19 cellular contexts compared by ENCODE assay signal in the genomic region with DNA sequence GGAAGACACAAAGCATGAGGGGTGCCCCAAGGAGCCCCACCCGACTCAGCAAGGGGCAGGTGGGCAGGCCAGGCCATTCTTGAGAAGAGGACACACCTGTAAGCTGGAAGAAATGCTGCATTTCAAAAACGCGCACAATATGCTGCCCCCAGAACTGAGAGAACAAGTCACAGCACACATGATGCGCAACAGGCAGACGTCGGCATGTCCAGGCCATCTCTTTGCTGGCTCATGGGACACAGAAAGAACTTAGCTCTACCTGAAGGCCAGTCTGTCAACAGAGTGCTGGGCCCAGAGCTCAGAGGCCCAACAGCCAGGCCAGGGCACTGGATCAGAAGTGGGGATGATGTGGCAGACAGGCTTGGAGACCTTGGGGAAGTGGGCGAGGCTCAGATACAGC. TPM values are rescaled to one million over a fixed set of nuclear protein-coding genes. Genes with fewer than 3 reads are reported as not detected.
DNase-seq lines count a peak whose midpoint lies in the region; ATAC-seq and TF ChIP-seq lines count a peak whose summit lies in the region.
"Had no signal": no experiment of that assay in that cellular context is flagged by ENCODE, and none has a peak within 500 bp of the region (broad histone marks: within the 10 kb centered on the region; RNA-seq: fewer than 3 reads in every experiment).

No MANE protein-coding gene starts in this region.

- no peak overlapping the region for H3K4me3 Mint-ChIP-seq in natural killer cell treated with Interleukin-12 subunit alpha and Interleukin-12 subunit beta and Interleukin-15 and Interleukin-18, amount 100 ng/mL, for 72 hours
- H3K4me3 Mint-ChIP-seq in natural killer cell (no peak overlapping the region), nephron progenitor cell (no peak overlapping the region), osteocyte (ENCODE audit: unreplicated experiment) (no peak overlapping the region)
- H3K4me3 Mint-ChIP-seq: CD4-positive, CD25-positive, alpha-beta regulatory T cell; CD8-positive, alpha-beta memory T cell had no signal

- H3K9me3 Mint-ChIP-seq in natural killer cell treated with Interleukin-12 subunit alpha and Interleukin-12 subunit beta and Interleukin-15 and Interleukin-18, amount 100 ng/mL, for 72 hours, result no peaks in the 10 kb centered on the region
- H3K9me3 Mint-ChIP-seq in natural killer cell (no peaks in the 10 kb centered on the region), nephron progenitor cell (no peaks in the 10 kb centered on the region), osteocyte (ENCODE audit: unreplicated experiment) (no peaks in the 10 kb centered on the region)
- H3K9me3 Mint-ChIP-seq: CD8-positive, alpha-beta memory T cell had no signal

- TF ChIP-seq CTCF in natural killer cell (IDR thresholded peaks at IDR 0.05) (no peak), nephron progenitor cell (IDR thresholded peaks at IDR 0.05) (no peak), osteocyte (IDR thresholded peaks at IDR 0.05) (no peak)

- no peak overlapping the region for H3K27ac Mint-ChIP-seq in natural killer cell treated with Interleukin-12 subunit alpha and Interleukin-12 subunit beta and Interleukin-15 and Interleukin-18, amount 100 ng/mL, for 72 hours
- H3K27ac Mint-ChIP-seq in natural killer cell, result no peak overlapping the region
- peak overlapping the region; percentile 40 for H3K27ac Mint-ChIP-seq in nephron progenitor cell
- peak overlapping the region; percentile 56 for H3K27ac Mint-ChIP-seq in osteocyte (ENCODE audit: unreplicated experiment)

- intact Hi-C loops in natural killer cell (cut with micrococcal nuclease), result no loop called here

- H3K36me3 Mint-ChIP-seq in natural killer cell treated with Interleukin-12 subunit alpha and Interleukin-12 subunit beta and Interleukin-15 and Interleukin-18, amount 100 ng/mL, for 72 hours, result no peaks in the 10 kb centered on the region
- H3K36me3 Mint-ChIP-seq in natural killer cell (no peaks in the 10 kb centered on the region), nephron progenitor cell (ENCODE audit: low read depth) (peaks cover 3% of the 10 kb centered on the region), osteocyte (ENCODE audit: unreplicated experiment) (peaks cover 46% of the 10 kb centered on the region)
- H3K36me3 Mint-ChIP-seq: CD4-positive, CD25-positive, alpha-beta regulatory T cell; CD8-positive, alpha-beta memory T cell had no signal

- DNase-seq in natural killer cell treated with Interleukin-12 subunit alpha and Interleukin-12 subunit beta and Interleukin-15 and Interleukin-18, amount 100 ng/mL, for 72 hours (ENCODE audit: low spot score), result peak; percentile 15
- no peak for DNase-seq in natural killer cell
- DNase-seq in nephron progenitor cell, result no peak
- no peak for DNase-seq in osteocyte (ENCODE audit: extremely low spot score, unreplicated experiment)
- no peak for DNase-seq in NCI-H1694 treated with DMSO at 0.1 percent for 48 hours (lab: John Stamatoyannopoulos, UW)
- DNase-seq: ACHN; BE2C; C1 segment of cervical spinal cord; CD4-positive, CD25-positive, alpha-beta regulatory T cell; CD8-positive, alpha-beta memory T cell; COR-L47; DMS 273 treated with DMSO at 0.1 percent for 48 hours; DMS53; DND-41; EL; GM23248; IMR-90 had no signal

- no peak for ATAC-seq in natural killer cell treated with Interleukin-12 subunit alpha and Interleukin-12 subunit beta and Interleukin-15 and Interleukin-18, amount 100 ng/mL, for 72 hours
- ATAC-seq in natural killer cell (no peak), GM18870 (IDR thresholded peaks at IDR 0.05; ENCODE audit: unreplicated experiment) (no peak)
- ATAC-seq: GM12878 had no signal

- H3K4me1 Mint-ChIP-seq in natural killer cell treated with Interleukin-12 subunit alpha and Interleukin-12 subunit beta and Interleukin-15 and Interleukin-18, amount 100 ng/mL, for 72 hours (ENCODE audit: low read depth in 2 of 2), result peaks cover 0 to 6% of the 10 kb centered on the region in 2 donors
- H3K4me1 Mint-ChIP-seq in natural killer cell (no peaks in the 10 kb centered on the region), nephron progenitor cell (peaks cover 5% of the 10 kb centered on the region), osteocyte (ENCODE audit: unreplicated experiment) (peaks cover 39% of the 10 kb centered on the region)
- H3K4me1 Mint-ChIP-seq: CD4-positive, CD25-positive, alpha-beta regulatory T cell; CD8-positive, alpha-beta memory T cell had no signal

- no peaks in the 10 kb centered on the region for H3K27me3 Mint-ChIP-seq in natural killer cell treated with Interleukin-12 subunit alpha and Interleukin-12 subunit beta and Interleukin-15 and Interleukin-18, amount 100 ng/mL, for 72 hours
- H3K27me3 Mint-ChIP-seq in natural killer cell (ENCODE audit: low read depth in 2 of 2), result no peaks in the 10 kb centered on the region
- H3K27me3 Mint-ChIP-seq in nephron progenitor cell (ENCODE audit: low read depth, poor library complexity), result no peaks in the 10 kb centered on the region
- H3K27me3 Mint-ChIP-seq in osteocyte (ENCODE audit: unreplicated experiment), result no peaks in the 10 kb centered on the region

RNA-seq across cellular contexts. Expression of gene KIFC3, which starts 18.0 kb away (rescaled TPM):
- total RNA-seq in natural killer cell treated with Interleukin-12 subunit alpha and Interleukin-12 subunit beta and Interleukin-15 and Interleukin-18, amount 100 ng/mL, for 72 hours, result 10 to 100 TPM in 1 of 2 donors, 1 to 10 TPM in 1; 2.5 to 10.0 TPM
- total RNA-seq in natural killer cell (100 to 1,000 TPM in 1 of 3 donors, 10 to 100 TPM in 2; 54.2 to 106 (median 84.9) TPM), osteocyte (191 and 196 TPM in 2 replicates)

RNA-seq across cellular contexts. Expression of gene KATNB1, which starts 48.8 kb away (rescaled TPM):
- total RNA-seq in natural killer cell treated with Interleukin-12 subunit alpha and Interleukin-12 subunit beta and Interleukin-15 and Interleukin-18, amount 100 ng/mL, for 72 hours, result 10 to 100 TPM; 33.7 to 65.3 TPM
- 10 to 100 TPM; 23.6 to 34.3 (median 29.7) TPM for total RNA-seq in natural killer cell
- 14.2 and 15.9 TPM in 2 replicates for total RNA-seq in osteocyte

Comparison
In these comparisons a context has a peak if more than half of its experiments do, and no peak if none do; other contexts are left out.
1. RNA of gene KIFC3, which starts 18.0 kb away (total RNA-seq): 191 to 196 TPM in osteocyte and 54.2 to 106 TPM in natural killer cell; 2.5 to 10.0 TPM in natural killer cell treated with Interleukin-12 subunit alpha and Interleukin-12 subunit beta and Interleukin-15 and Interleukin-18, amount 100 ng/mL, for 72 hours; every median in the first group is over 4 times any median in the second.
2. H3K27ac Mint-ChIP-seq: peak in nephron progenitor cell (single experiment) and osteocyte (single experiment); none in natural killer cell treated with Interleukin-12 subunit alpha and Interleukin-12 subunit beta and Interleukin-15 and Interleukin-18, amount 100 ng/mL, for 72 hours (0 of 2) and natural killer cell (0 of 2).